ENCODE assay signal across 24 cellular contexts in the genomic region with DNA sequence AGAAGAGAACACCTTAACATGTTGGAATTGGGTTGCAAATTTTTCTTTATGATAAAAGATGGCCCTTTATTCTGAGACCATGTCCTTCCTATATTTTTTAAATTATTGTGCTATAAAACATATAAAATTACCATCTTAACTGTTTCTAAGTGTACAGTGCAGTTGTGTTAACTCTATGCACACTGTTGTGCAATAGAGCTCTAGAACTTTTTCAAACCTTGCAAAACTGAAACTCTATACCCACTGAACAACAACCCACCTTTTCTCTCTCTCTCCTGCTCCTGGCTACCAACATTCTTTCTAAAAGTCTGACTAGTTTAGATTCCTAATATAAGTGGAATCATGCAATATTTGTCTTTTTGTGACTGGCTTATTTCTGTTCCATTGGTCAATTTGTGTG.
"Had no signal": no experiment of that assay in that cellular context is flagged by ENCODE, and none has a peak within 500 bp of the region (broad histone marks: within the 10 kb centered on the region; RNA-seq: fewer than 3 reads in every experiment).

No MANE protein-coding gene starts in this region.

- H3K36me3 ChIP-seq: adrenal gland had no signal

- H3K4me3 ChIP-seq: adrenal gland, SK-N-MC had no signal

- H3K9me3 ChIP-seq: adrenal gland had no signal

- ATAC-seq: activated CD8-positive, alpha-beta memory T cell treated with anti-CD3 and anti-CD28 coated beads, Interleukin-2, amount 10 ng/mL, durations not matched to agents 7 days and 5 days; activated T-cell treated with anti-CD3 and anti-CD28 coated beads, Interleukin-2, amount 50 U/mL, for 4 hours; Right ventricle myocardium inferior had no signal

- H3K27me3 Mint-ChIP-seq: activated B cell treated with CpG ODN at 0.5 μM for 24 hours had no signal

- H3K27ac Mint-ChIP-seq: activated B cell treated with CpG ODN at 0.5 μM for 24 hours; activated CD4-positive, alpha-beta T cell treated with anti-CD3 and anti-CD28 coated beads, Interleukin-2, amount 10 ng/mL, durations not matched to agents 24 days and 14 days; activated CD8-positive, alpha-beta memory T cell treated with anti-CD3 and anti-CD28 coated beads, Interleukin-2, amount 10 ng/mL, durations not matched to agents 7 days and 5 days; activated naive CD8-positive, alpha-beta T cell treated with anti-CD3 and anti-CD28 coated beads for 36 hours had no signal

- H3K9me3 Mint-ChIP-seq: activated B cell treated with CpG ODN at 0.5 μM for 24 hours; activated CD4-positive, alpha-beta T cell treated with anti-CD3 and anti-CD28 coated beads, Interleukin-2, amount 10 ng/mL, durations not matched to agents 24 days and 14 days; activated naive CD8-positive, alpha-beta T cell treated with anti-CD3 and anti-CD28 coated beads for 36 hours; activated T-cell treated with anti-CD3 and anti-CD28 coated beads, Interleukin-2, amount 50 U/mL, for 4 hours had no signal

- H3K4me3 Mint-ChIP-seq: activated B cell treated with CpG ODN at 0.5 μM for 24 hours; activated CD4-positive, alpha-beta T cell treated with anti-CD3 and anti-CD28 coated beads, Interleukin-2, amount 10 ng/mL, durations not matched to agents 24 days and 14 days; activated CD8-positive, alpha-beta memory T cell treated with anti-CD3 and anti-CD28 coated beads, Interleukin-2, amount 10 ng/mL, durations not matched to agents 7 days and 5 days; activated naive CD8-positive, alpha-beta T cell treated with anti-CD3 and anti-CD28 coated beads for 36 hours; activated T-cell treated with anti-CD3 and anti-CD28 coated beads, Interleukin-2, amount 50 U/mL, for 4 hours had no signal

- H3K27ac ChIP-seq: adrenal gland, SK-N-MC had no signal

- H3K27me3 ChIP-seq: adrenal gland had no signal

- H3K4me1 Mint-ChIP-seq: activated CD8-positive, alpha-beta memory T cell treated with anti-CD3 and anti-CD28 coated beads, Interleukin-2, amount 10 ng/mL, durations not matched to agents 7 days and 5 days; activated naive CD8-positive, alpha-beta T cell treated with anti-CD3 and anti-CD28 coated beads for 36 hours had no signal

- H3K36me3 Mint-ChIP-seq: activated CD8-positive, alpha-beta memory T cell treated with anti-CD3 and anti-CD28 coated beads, Interleukin-2, amount 10 ng/mL, durations not matched to agents 7 days and 5 days; activated naive CD8-positive, alpha-beta T cell treated with anti-CD3 and anti-CD28 coated beads for 36 hours had no signal

- DNase-seq: activated B cell treated with CpG ODN at 0.5 μM for 24 hours; activated CD4-positive, alpha-beta T cell treated with anti-CD3 and anti-CD28 coated beads for 1 hour; activated CD4-positive, alpha-beta T cell treated with anti-CD3 and anti-CD28 coated beads, Interleukin-2, amount 10 ng/mL, durations not matched to agents 24 days and 14 days; activated CD4-positive, alpha-beta T cell treated with anti-CD3 and anti-CD28 coated beads, Interleukin-2, amount 50 U/mL, for 48 hours; activated CD8-positive, alpha-beta memory T cell treated with anti-CD3 and anti-CD28 coated beads, Interleukin-2, amount 10 ng/mL, durations not matched to agents 7 days and 5 days; activated effector memory CD4-positive, alpha-beta T cell treated with anti-CD3 and anti-CD28 coated beads, Interleukin-2, amount 50 U/mL, for 16 hours; activated naive CD4-positive, alpha-beta T cell treated with Interleukin-2 at 50 U/mL for 16 hours; activated naive CD8-positive, alpha-beta T cell treated with anti-CD3 and anti-CD28 coated beads for 36 hours; activated T-cell treated with anti-CD3 and anti-CD28 coated beads, Interleukin-2, amount 50 U/mL, for 4 hours; adrenal gland; anterior cingulate cortex; caudate nucleus; MM.1S; NCI-H1048; NCI-H146; NCI-H187 treated with DMSO at 0.1 percent for 48 hours; NCI-H2081 treated with DMSO at 0.1 percent for 48 hours; NCI-H446; NCI-H524; T-helper 2 cell; T1000 had no signal

- FAIRE-seq: TTC549 had no signal
